8 cellular contexts compared by ENCODE assay signal in genomic region chr1:15950763-15951295, GRCh38. TPM values are rescaled to one million over a fixed set of nuclear protein-coding genes. Genes with fewer than 3 reads are reported as not detected.
DNase-seq lines count a peak whose midpoint lies in the region; ATAC-seq lines count a peak whose summit lies in the region.
"Had no signal": no experiment of that assay in that cellular context is flagged by ENCODE, and none has a peak within 500 bp of the region (broad histone marks: within the 10 kb centered on the region; RNA-seq: fewer than 3 reads in every experiment).

No MANE protein-coding gene starts in this region.

- peaks cover 98% of the 10 kb centered on the region for H3K36me3 Mint-ChIP-seq in activated T-helper 17 cell treated with anti-CD3 and anti-CD28 coated beads, Interleukin-2, amount 50 U/mL, for 72 hours (ENCODE audit: low read depth)
- peaks cover 0 to 4% (median 0%) of the 10 kb centered on the region in 3 donors for H3K36me3 Mint-ChIP-seq in immature natural killer cell

- ATAC-seq in activated T-helper 17 cell treated with anti-CD3 and anti-CD28 coated beads, Interleukin-2, amount 50 U/mL, for 72 hours (replicated peaks) = peak; percentile 7
- ATAC-seq in HG02885 (IDR thresholded peaks at IDR 0.05; ENCODE audit: poor library complexity, unreplicated experiment) = no peak

- H3K27ac Mint-ChIP-seq in activated T-helper 17 cell treated with anti-CD3 and anti-CD28 coated beads, Interleukin-2, amount 50 U/mL, for 72 hours = peak overlapping the region; percentile 98
- H3K27ac Mint-ChIP-seq in immature natural killer cell = peak overlapping the region; percentile 87 to 99 (median 95)

- H3K4me1 Mint-ChIP-seq in activated T-helper 17 cell treated with anti-CD3 and anti-CD28 coated beads, Interleukin-2, amount 50 U/mL, for 72 hours = peaks cover 77% of the 10 kb centered on the region
- H3K4me1 Mint-ChIP-seq in immature natural killer cell = peaks cover 60 to 80% of the 10 kb centered on the region in 2 donors

- no peaks in the 10 kb centered on the region for H3K9me3 Mint-ChIP-seq in activated T-helper 17 cell treated with anti-CD3 and anti-CD28 coated beads, Interleukin-2, amount 50 U/mL, for 72 hours
- H3K9me3 Mint-ChIP-seq in immature natural killer cell = peaks cover 0 to 2% (median 0%) of the 10 kb centered on the region in 6 donors

- H3K27me3 Mint-ChIP-seq in activated T-helper 17 cell treated with anti-CD3 and anti-CD28 coated beads, Interleukin-2, amount 50 U/mL, for 72 hours = no peaks in the 10 kb centered on the region
- peaks cover 3 to 28% (median 14%) of the 10 kb centered on the region in 3 donors for H3K27me3 Mint-ChIP-seq in immature natural killer cell (ENCODE audit: low read depth in 3 of 3)

- DNase-seq in RPMI7951 (ENCODE audit: low read depth) (peak; percentile 90), immature natural killer cell (peak in 1 of 3 donors; percentile 51), RKO (ENCODE audit: low spot score) (no peak), kidney tubule cell (ENCODE audit: low spot score) (no peak)
- peak; percentile 69 to 82 (median 81) for DNase-seq in stimulated activated CD4-positive, alpha-beta T cell treated with anti-CD3 and anti-CD28 coated beads, TNF-alpha, amount 100 ng/mL, for 48 hours (ENCODE audit: low read depth in 3 of 3)

- peak overlapping the region; percentile 82 for H3K4me3 Mint-ChIP-seq in activated T-helper 17 cell treated with anti-CD3 and anti-CD28 coated beads, Interleukin-2, amount 50 U/mL, for 72 hours
- H3K4me3 Mint-ChIP-seq in immature natural killer cell = peak overlapping the region in 3 of 5 donors; percentile 6 to 14 (median 11)

RNA-seq across cellular contexts. Expression of gene ZBTB17, which starts 25.1 kb away (rescaled TPM):
- total RNA-seq in RPMI7951 (2014; rRNA removed; shearing (Covaris generic)) = 20.8 and 26.3 TPM in 2 replicates
- 100 to 1,000 TPM in 1 of 2 donors, 10 to 100 TPM in 1; 62.0 to 135 TPM for total RNA-seq in activated T-helper 17 cell treated with anti-CD3 and anti-CD28 coated beads, Interleukin-2, amount 50 U/mL, for 72 hours
- polyA plus RNA-seq in immature natural killer cell = 10 to 100 TPM in 1 of 3 donors, 1 to 10 TPM in 2; 6.1 to 21.4 (median 7.0) TPM

RNA-seq across cellular contexts. Expression of gene SRARP, which starts 53.2 kb away (rescaled TPM):
- total RNA-seq in RPMI7951 (2014; rRNA removed; shearing (Covaris generic)) = not detected in 2 replicates
- not detected for total RNA-seq in activated T-helper 17 cell treated with anti-CD3 and anti-CD28 coated beads, Interleukin-2, amount 50 U/mL, for 72 hours
- not detected for polyA plus RNA-seq in immature natural killer cell
- total RNA-seq: T-helper 1 cell treated with Interleukin-12 subunit alpha and Interleukin-12 subunit beta and Interleukin-4 antibody, amounts not matched to agents 30 ng/mL and 1 ng/mL, for 36 hours had no signal

Comparison
In these comparisons a context has a peak if more than half of its experiments do, and no peak if none do; other contexts are left out.
1. DNase-seq: peak in RPMI7951 (single experiment) and stimulated activated CD4-positive, alpha-beta T cell treated with anti-CD3 and anti-CD28 coated beads, TNF-alpha, amount 100 ng/mL, for 48 hours (3 of 3); none in RKO (single experiment) and kidney tubule cell (single experiment).